ENCODE assay signal across 8 cellular contexts in genomic region chr1:112956503-112957132, GRCh38. TPM values are rescaled to one million over a fixed set of nuclear protein-coding genes. Genes with fewer than 3 reads are reported as not detected.
A peak's percentile ranks its signal among the peaks of the same experiment; 100 is the strongest.
DNase-seq lines count a peak whose midpoint lies in the region; ATAC-seq and TF ChIP-seq lines count a peak whose summit lies in the region.

No MANE protein-coding gene starts in this region.

- WGBS in IMR-90 (ENCODE audit: extremely low coverage in 2 of 2, insufficient read length in 1 of 2), 2 experiments = 0% methylated on average over 14 of the region's 41 CpGs; no CpG with 5 or more reads in 1 of the 2 experiments

- peak overlapping the region; percentile 96 for H3K14ac ChIP-seq in IMR-90 (replicated peaks; ENCODE audit: low read depth, low read length)

- H3K18ac ChIP-seq in IMR-90 (ENCODE audit: low read depth, low read length) = peak overlapping the region; percentile 73

- dilution Hi-C loops in IMR-90 (cut with HindIII; ENCODE audit: low sequenced_read_pairs, unreplicated experiment) = no loop called here

- H3K9me3 ChIP-seq in AG04450 (ENCODE audit: control insufficient read depth, insufficient read depth, low read length) (peaks cover 3% of the 10 kb centered on the region; the same call in 1 of the 2 replicates), IMR-90 (ENCODE audit: control insufficient read depth, insufficient read depth, low read length) (no peaks in the 10 kb centered on the region), parathyroid adenoma (ENCODE audit: control insufficient read depth, low read length) (no peaks in the 10 kb centered on the region), uterus (no peaks in the 10 kb centered on the region)

- TF ChIP-seq CTCF in AG04450 (IDR thresholded peaks at IDR 0.05; ENCODE audit: low read depth, low read length) (no peak), IMR-90 (conservative IDR thresholded peaks at IDR 0.05; ENCODE audit: low read depth, low read length) (no peak), foreskin keratinocyte (conservative IDR thresholded peaks at IDR 0.05) (no peak), parathyroid adenoma (IDR thresholded peaks at IDR 0.05) (no peak), uterus (IDR thresholded peaks at IDR 0.05) (peak in 1 of 4 experiments; percentile 0)

- peaks cover 2% of the 10 kb centered on the region; the same call in 1 of the 2 replicates for H3K9me1 ChIP-seq in IMR-90 (ENCODE audit: insufficient read depth, low read length)

- ATAC-seq in GM19463 (IDR thresholded peaks at IDR 0.05; ENCODE audit: unreplicated experiment) = peak; percentile 3
- ATAC-seq in IMR-90 (ENCODE audit: low read depth) = peak; percentile 21
- ATAC-seq in activated T-cell treated with anti-CD3 and anti-CD28 coated beads, Interleukin-2, amount 50 U/mL, for 4 hours = peak; percentile 16 to 22
- ATAC-seq in foreskin keratinocyte = peak; percentile 3

- H3K36me3 ChIP-seq in IMR-90 (ENCODE audit: control insufficient read depth, insufficient read depth, low read length) (no peaks in the 10 kb centered on the region), parathyroid adenoma (ENCODE audit: control insufficient read depth, insufficient read depth, low read length) (no peaks in the 10 kb centered on the region), uterus (no peaks in the 10 kb centered on the region)

- intact Hi-C loops in IMR-90 (cut with micrococcal nuclease) (loop anchor here (1.0 to 10.0 kb wide), 3 partner anchors 75 to 242 kb away; partner anchors contain the start of gene PPM1J), uterus (cut with DNase I; ENCODE audit: low total_unique reads) (loop anchor here (5.0 kb wide), 1 partner anchor 239 kb away; the partner anchor contains the start of gene PPM1J)

- H3K27me3 ChIP-seq in AG04450 (ENCODE audit: control insufficient read depth, insufficient read depth, low read length) (no peaks in the 10 kb centered on the region), IMR-90 (ENCODE audit: control insufficient read depth, insufficient read depth, low read length) (no peaks in the 10 kb centered on the region), foreskin keratinocyte (no peaks in the 10 kb centered on the region), parathyroid adenoma (ENCODE audit: control insufficient read depth, insufficient read depth, low read length) (no peaks in the 10 kb centered on the region), uterus (no peaks in the 10 kb centered on the region)

- CTCF ChIA-PET in AG04450 (lab: Charles Lee) = interaction anchor here (0.9 to 1.3 kb wide), 10 partner anchors 8 to 241 kb away, joined by 3 to 7 read pairs (median 3); no protein-coding TSS in a partner anchor
- CTCF ChIA-PET in IMR-90 (lab: Yijun Ruan, JAX) = interaction anchor here (0.8 to 1.0 kb wide), 4 partner anchors 14 to 116 kb away, joined by 3 to 4 read pairs (median 3); partner anchors contain the start of gene LRIG2

- peak overlapping the region; percentile 95 for H3K4me3 ChIP-seq in AG04450 (ENCODE audit: low read depth, low read length)
- H3K4me3 ChIP-seq in IMR-90 (ENCODE audit: insufficient read depth, low read depth, low read length) = peak overlapping the region; percentile 80
- peak overlapping the region; percentile 79 for H3K4me3 ChIP-seq in parathyroid adenoma (ENCODE audit: low read depth, low read length)
- peak overlapping the region; percentile 85 to 89 for H3K4me3 ChIP-seq in uterus

- peak overlapping the region; percentile 94 for H3K9ac ChIP-seq in IMR-90 (ENCODE audit: low read depth, low read length)
- no peak overlapping the region for H3K9ac ChIP-seq in parathyroid adenoma

- no peak overlapping the region; the same call in 1 of the 2 replicates for H2BK20ac ChIP-seq in IMR-90 (ENCODE audit: low read depth, low read length)

- H3K79me1 ChIP-seq in IMR-90 (ENCODE audit: low read depth in 1 of 2, low read length in 2 of 2) = peaks cover 13 to 52% of the 10 kb centered on the region in 2 experiments; a peak in 3 of 4 replicates

- no peaks in the 10 kb centered on the region for H3K9me3 Mint-ChIP-seq in activated T-cell treated with anti-CD3 and anti-CD28 coated beads, Interleukin-2, amount 50 U/mL, for 4 hours

- no peak for TF ChIP-seq RAD21 in IMR-90 (IDR thresholded peaks at IDR 0.05; ENCODE audit: low read length)

- in situ Hi-C loops in IMR-90 (cut with MboI; ENCODE audit: low sequenced_read_pairs) = loop anchor here (10.0 kb wide), 1 partner anchor 242 kb away; the partner anchor contains the start of gene PPM1J

- H4K20me1 ChIP-seq in IMR-90 (ENCODE audit: insufficient read depth, low read length) = 0 out of 2 replicates have a peak, but pooled peaks cover 13% of the 10 kb centered on the region

- H3K4me3 Mint-ChIP-seq in activated T-cell treated with anti-CD3 and anti-CD28 coated beads, Interleukin-2, amount 50 U/mL, for 4 hours = peak overlapping the region; percentile 97

- H3K27me3 Mint-ChIP-seq in activated T-cell treated with anti-CD3 and anti-CD28 coated beads, Interleukin-2, amount 50 U/mL, for 4 hours (ENCODE audit: low read depth) = no peaks in the 10 kb centered on the region

- peak overlapping the region; percentile 97 for H2AK9ac ChIP-seq in IMR-90 (replicated peaks; ENCODE audit: low read depth, low read length, poor library complexity)

- peak overlapping the region; percentile 95 for H3K4ac ChIP-seq in IMR-90 (ENCODE audit: low read depth, low read length)

- BruUV-seq in IMR-90 (replicated peaks; lab: Mats Ljungman, UMichigan) = no TSS peak

- peak overlapping the region; percentile 59 for H4K5ac ChIP-seq in IMR-90 (ENCODE audit: low read depth, low read length)

- H3K56ac ChIP-seq in IMR-90 (ENCODE audit: extremely low read depth, insufficient read depth, low read length) = peak overlapping the region; percentile 93

- H3K23ac ChIP-seq in IMR-90 (ENCODE audit: low read depth, low read length) = peak overlapping the region; percentile 94

- DNase-seq in AG04450 (ENCODE audit: low read depth, low spot score) (no peak), IMR-90 (no peak), foreskin keratinocyte (peak in 1 of 2 donors; percentile 47), uterus (no peak), HT-29 (ENCODE audit: low spot score) (no peak)
- peak; percentile 39 for DNase-seq in activated T-cell treated with anti-CD3 and anti-CD28 coated beads, Interleukin-2, amount 50 U/mL, for 4 hours

- peak overlapping the region; percentile 86 for H2AK5ac ChIP-seq in IMR-90 (ENCODE audit: low read depth, low read length)

- H2AFZ ChIP-seq in IMR-90 (replicated peaks; ENCODE audit: low read length, poor library complexity) = peak overlapping the region; percentile 97
- H2AFZ ChIP-seq in parathyroid adenoma = peak overlapping the region; percentile 94

- peak overlapping the region; percentile 74 for H2BK120ac ChIP-seq in IMR-90 (ENCODE audit: low read depth, low read length)

- H3K4me1 ChIP-seq in IMR-90 (ENCODE audit: control insufficient read depth, insufficient read depth, low read length) (no peaks in the 10 kb centered on the region), foreskin keratinocyte (peaks cover 18% of the 10 kb centered on the region), parathyroid adenoma (no peaks in the 10 kb centered on the region), uterus (no peaks in the 10 kb centered on the region)

- H3K4me2 ChIP-seq in IMR-90 (ENCODE audit: low read depth, low read length) = peak overlapping the region; percentile 82
- H3K4me2 ChIP-seq in parathyroid adenoma (ENCODE audit: low read length) = peak overlapping the region; percentile 91

- H2BK5ac ChIP-seq in IMR-90 (ENCODE audit: low read depth, low read length, poor library complexity, severe bottlenecking) = peak overlapping the region; percentile 85

- peak overlapping the region; percentile 91 for H4K91ac ChIP-seq in IMR-90 (ENCODE audit: insufficient read depth, low read depth, low read length)

- H3K4me1 Mint-ChIP-seq in activated T-cell treated with anti-CD3 and anti-CD28 coated beads, Interleukin-2, amount 50 U/mL, for 4 hours (ENCODE audit: low read depth) = peaks cover 48% of the 10 kb centered on the region

- POLR2A ChIA-PET in AG04450 (lab: Yijun Ruan, JAX) = interaction anchor here (0.6 to 1.3 kb wide), 17 partner anchors 11 to 587 kb away, joined by 3 to 15 read pairs (median 4); partner anchors contain the start of genes LRIG2 and PPM1J
- POLR2A ChIA-PET in IMR-90 (lab: Charles Lee; ENCODE audit: unreplicated experiment) = interaction anchor here (0.6 kb wide), 1 partner anchor 202 kb away, joined by 3 read pairs; no protein-coding TSS in a partner anchor

- peak overlapping the region; percentile 52 to 96 for H4K8ac ChIP-seq in IMR-90 (ENCODE audit: low read depth in 2 of 2, low read length in 2 of 2)

- TF ChIP-seq POLR2A in IMR-90 (IDR thresholded peaks at IDR 0.05; ENCODE audit: low read depth, low read length) (no peak), uterus (IDR thresholded peaks at IDR 0.05) (no peak)

- peaks cover 25% of the 10 kb centered on the region for H3K36me3 Mint-ChIP-seq in activated T-cell treated with anti-CD3 and anti-CD28 coated beads, Interleukin-2, amount 50 U/mL, for 4 hours (ENCODE audit: insufficient read depth)

- H2BK15ac ChIP-seq in IMR-90 (ENCODE audit: low read depth, low read length) = no peak overlapping the region

- H3K27ac ChIP-seq in AG04450 (ENCODE audit: low read depth, low read length) (peak overlapping the region; percentile 91), IMR-90 (ENCODE audit: insufficient read depth, low read length) (peak overlapping the region; percentile 90), foreskin keratinocyte (peak overlapping the region; percentile 82), parathyroid adenoma (peak overlapping the region; percentile 49), uterus (peak overlapping the region; percentile 93 to 96)

- H3K79me2 ChIP-seq in parathyroid adenoma = no peaks in the 10 kb centered on the region

TF ChIP-seq in IMR-90, 13 proteins besides CTCF, POLR2A, EP300 and RAD21:
- TF ChIP-seq SMC3 (IDR thresholded peaks at IDR 0.05; ENCODE audit: low read depth, low read length) = no peak
- TF ChIP-seq RCOR1 (IDR thresholded peaks at IDR 0.05; ENCODE audit: insufficient replicate concordance, low read length) = no peak
- peak; percentile 28; the same call in 1 of the 2 replicates for TF ChIP-seq MXI1 (IDR thresholded peaks at IDR 0.05; ENCODE audit: borderline replicate concordance, low read depth, low read length)

RNA-seq across cellular contexts. Expression of gene SLC16A1, which starts 0.6 kb away (rescaled TPM):
- polyA plus RNA-seq in AG04450 (2011; rRNA removed) = 62.1 and 78.7 TPM in 2 replicates
- 116 and 136 TPM in 2 replicates for polyA minus RNA-seq in AG04450 (2011; rRNA and poly(A)+ RNA removed)
- 156 and 187 TPM in 2 replicates for total RNA-seq in IMR-90 (2012; rRNA removed)
- 27.6 and 32.9 TPM in 2 replicates for polyA plus RNA-seq in IMR-90 (2012; rRNA removed)
- 37.9 and 47.3 TPM in 2 replicates for polyA plus RNA-seq in IMR-90 (2012; cell fraction: cytosol; rRNA removed)
- polyA plus RNA-seq in IMR-90 (2012; cell fraction: nucleus; rRNA removed; ENCODE audit: low replicate concordance) = 14.6 and 32.9 TPM in 2 replicates
- 100 to 1,000 TPM in 2 of 3 donors, 10 to 100 TPM in 1; 85.9 to 104 (median 103) TPM for total RNA-seq in activated T-cell treated with anti-CD3 and anti-CD28 coated beads, Interleukin-2, amount 50 U/mL, for 4 hours
- total RNA-seq in foreskin keratinocyte = 98.8 and 99.6 TPM in 2 replicates
- 32.4 and 36.5 TPM in 2 replicates for polyA plus RNA-seq in foreskin keratinocyte
- total RNA-seq in uterus = 10 to 100 TPM; 12.6 to 76.3 (median 39.5) TPM
- 61.7 and 74.2 TPM in 2 replicates for total RNA-seq in HT-29 (2014; rRNA removed; shearing (Covaris generic))
